Comparison of ENCODE assay signal across 17 cellular contexts in the genomic region with DNA sequence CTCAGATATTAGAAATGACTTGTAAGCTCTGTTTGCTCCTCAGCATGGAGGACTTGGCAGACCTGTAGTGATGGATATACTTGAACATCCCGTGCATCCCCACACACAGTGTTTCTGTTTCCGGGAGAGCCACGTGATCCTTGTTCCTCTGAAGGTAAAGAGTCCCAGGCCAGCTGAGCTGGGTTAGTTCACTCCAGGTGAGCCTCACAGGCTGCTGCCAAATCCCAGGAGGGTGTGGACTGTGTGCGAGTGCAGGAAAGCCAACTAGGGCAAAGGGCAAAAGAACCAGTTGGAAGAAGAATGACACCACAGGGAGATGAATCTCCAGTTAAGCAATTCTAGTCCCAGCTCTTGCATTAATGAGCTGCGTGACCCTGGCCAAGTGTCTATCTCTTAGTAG. TPM values are rescaled to one million over a fixed set of nuclear protein-coding genes. Genes with fewer than 3 reads are reported as not detected.
DNase-seq lines count a peak whose midpoint lies in the region; ATAC-seq and TF ChIP-seq lines count a peak whose summit lies in the region.
"Had no signal": no experiment of that assay in that cellular context is flagged by ENCODE, and none has a peak within 500 bp of the region (broad histone marks: within the 10 kb centered on the region; RNA-seq: fewer than 3 reads in every experiment).

No MANE protein-coding gene starts in this region.

- CTCF ChIA-PET in mammary epithelial cell (lab: Charles Lee; ENCODE audit: low non-redundant PET) = no interaction called here

- no peak overlapping the region for H3K9ac ChIP-seq in mammary epithelial cell (ENCODE audit: insufficient read depth, low read length)

- in situ Hi-C loops in mammary epithelial cell (cut with MboI; ENCODE audit: low sequenced_read_pairs in 2 of 2) = no loop called here

- dilution Hi-C loops in mammary epithelial cell (cut with HindIII; ENCODE audit: low sequenced_read_pairs) = no loop called here

- BruUV-seq in mammary epithelial cell (replicated peaks; lab: Mats Ljungman, UMichigan) = no TSS peak

- no peak overlapping the region for H3K4me2 ChIP-seq in mammary epithelial cell (ENCODE audit: insufficient read depth, low read depth, low read length)
- H3K4me2 ChIP-seq: smooth muscle cell had no signal

- H3K36me3 Mint-ChIP-seq in naive thymus-derived CD8-positive, alpha-beta T cell = no peaks in the 10 kb centered on the region
- H3K36me3 Mint-ChIP-seq: activated naive CD8-positive, alpha-beta T cell treated with anti-CD3 and anti-CD28 coated beads, Interleukin-2, amount 10 ng/mL, durations not matched to agents 7 days and 5 days; naive thymus-derived CD4-positive, alpha-beta T cell had no signal

- H3K27me3 ChIP-seq in mammary epithelial cell (ENCODE audit: insufficient read depth, low read length) = peaks cover 3% of the 10 kb centered on the region
- no peaks in the 10 kb centered on the region for H3K27me3 ChIP-seq in right lobe of liver
- H3K27me3 ChIP-seq: tibial nerve had no signal

- H3K4me3 Mint-ChIP-seq in naive thymus-derived CD8-positive, alpha-beta T cell = no peak overlapping the region
- H3K4me3 Mint-ChIP-seq: activated naive CD8-positive, alpha-beta T cell treated with anti-CD3 and anti-CD28 coated beads, Interleukin-2, amount 10 ng/mL, durations not matched to agents 7 days and 5 days; naive thymus-derived CD4-positive, alpha-beta T cell had no signal

- POLR2A ChIA-PET in naive thymus-derived CD8-positive, alpha-beta T cell (lab: Charles Lee) = no interaction called here

- H3K27me3 Mint-ChIP-seq in naive thymus-derived CD8-positive, alpha-beta T cell = peaks cover 13 to 45% (median 24%) of the 10 kb centered on the region in 5 donors

- ATAC-seq in Right ventricle myocardium superior (ENCODE audit: poor library complexity) = peak; percentile 93
- ATAC-seq in right lobe of liver = peak; percentile 98 to 99 (median 99)
- ATAC-seq in naive thymus-derived CD8-positive, alpha-beta T cell = no peak
- ATAC-seq: naive thymus-derived CD4-positive, alpha-beta T cell had no signal

- H3K4me3 ChIP-seq in mammary epithelial cell (replicated peaks in 1 of 3; ENCODE audit: insufficient read depth in 1 of 3, low read depth in 2 of 3, low read length in 3 of 3) = no peak overlapping the region
- no peak overlapping the region for H3K4me3 ChIP-seq in right lobe of liver
- H3K4me3 ChIP-seq: smooth muscle cell, tibial nerve had no signal

- H3K36me3 ChIP-seq in mammary epithelial cell (ENCODE audit: insufficient read depth, low read length) = no peaks in the 10 kb centered on the region
- no peaks in the 10 kb centered on the region for H3K36me3 ChIP-seq in right lobe of liver
- H3K36me3 ChIP-seq: tibial nerve had no signal

- H3K4me1 Mint-ChIP-seq in naive thymus-derived CD8-positive, alpha-beta T cell = no peaks in the 10 kb centered on the region
- H3K4me1 Mint-ChIP-seq: activated naive CD8-positive, alpha-beta T cell treated with anti-CD3 and anti-CD28 coated beads, Interleukin-2, amount 10 ng/mL, durations not matched to agents 7 days and 5 days had no signal

- 5% methylated on average over 5 of the region's 5 CpGs for WGBS in mammary epithelial cell (ENCODE audit: low coverage, missing lambda C conversion rate)
- WGBS in right lobe of liver (ENCODE audit: insufficient coverage, low coverage, low lambda C conversion rate, missing lambda C conversion rate) = 56% methylated on average over 4 of the region's 5 CpGs

- peak overlapping the region; percentile 9 for H2AFZ ChIP-seq in mammary epithelial cell (ENCODE audit: low read depth, low read length)

- H3K27ac Mint-ChIP-seq in naive thymus-derived CD8-positive, alpha-beta T cell = no peak overlapping the region
- H3K27ac Mint-ChIP-seq: activated naive CD8-positive, alpha-beta T cell treated with anti-CD3 and anti-CD28 coated beads, Interleukin-2, amount 10 ng/mL, durations not matched to agents 7 days and 5 days; naive thymus-derived CD4-positive, alpha-beta T cell had no signal

- H3K9me3 Mint-ChIP-seq in naive thymus-derived CD8-positive, alpha-beta T cell = no peaks in the 10 kb centered on the region
- H3K9me3 Mint-ChIP-seq: activated naive CD8-positive, alpha-beta T cell treated with anti-CD3 and anti-CD28 coated beads, Interleukin-2, amount 10 ng/mL, durations not matched to agents 7 days and 5 days; naive thymus-derived CD4-positive, alpha-beta T cell had no signal

- intact Hi-C loops in Right ventricle myocardium superior (cut with DNase I) = no loop called here
- intact Hi-C loops in cardiac septum (cut with DNase I) = no loop called here
- intact Hi-C loops in mammary epithelial cell (cut with micrococcal nuclease) = no loop called here
- intact Hi-C loops in right lobe of liver (cut with DNase I) = no loop called here

- no peaks in the 10 kb centered on the region for H4K20me1 ChIP-seq in mammary epithelial cell (ENCODE audit: insufficient read depth, low read length)

- no peaks in the 10 kb centered on the region for H3K79me2 ChIP-seq in mammary epithelial cell (ENCODE audit: insufficient read depth, low read length)

- DNase-seq in Right ventricle myocardium superior (peak; percentile 50), cardiac septum (ENCODE audit: low spot score) (no peak), mammary epithelial cell (peak; percentile 77), right lobe of liver (peak; percentile 80 to 93 (median 90)), NCI-H1092 (lab: John Stamatoyannopoulos, UW) (no peak), HK-2 (ENCODE audit: unreplicated experiment) (no peak), T-helper 9 cell (no peak)
- DNase-seq in naive thymus-derived CD8-positive, alpha-beta T cell = no peak
- DNase-seq: ACHN; activated CD8-positive, alpha-beta memory T cell treated with anti-CD3 and anti-CD28 coated beads, Interleukin-2, amount 50 U/mL, for 4 hours; activated naive CD8-positive, alpha-beta T cell treated with anti-CD3 and anti-CD28 coated beads, Interleukin-2, amount 10 ng/mL, durations not matched to agents 7 days and 5 days; GOT3; naive thymus-derived CD4-positive, alpha-beta T cell; NCI-H1092 treated with DMSO at 0.1 percent for 48 hours had no signal

- H3K27ac ChIP-seq in mammary epithelial cell (ENCODE audit: insufficient read depth, low read depth, low read length) = no peak overlapping the region
- no peak overlapping the region for H3K27ac ChIP-seq in right lobe of liver
- H3K27ac ChIP-seq: tibial nerve had no signal

- H3K4me1 ChIP-seq in mammary epithelial cell (ENCODE audit: insufficient read depth, low read length) (peaks cover 10% of the 10 kb centered on the region), right lobe of liver (peaks cover 0 to 10% (median 0%) of the 10 kb centered on the region in 4 donors)
- H3K4me1 ChIP-seq: tibial nerve had no signal

- TF ChIP-seq CTCF in mammary epithelial cell (conservative IDR thresholded peaks at IDR 0.05 in 1 of 2, IDR thresholded peaks at IDR 0.05 in 1 of 2; ENCODE audit: extremely low read depth in 1 of 2, insufficient read depth in 1 of 2, low read depth in 1 of 2, low read length in 2 of 2) = no peak
- TF ChIP-seq CTCF in right lobe of liver (IDR thresholded peaks at IDR 0.05) = no peak

- H3K9me3 ChIP-seq in mammary epithelial cell (replicated peaks; ENCODE audit: insufficient read depth, low read length) (no peaks in the 10 kb centered on the region), right lobe of liver (peaks cover 0 to 3% (median 0%) of the 10 kb centered on the region in 4 donors)
- H3K9me3 ChIP-seq: tibial nerve had no signal

- TF ChIP-seq POLR2A in right lobe of liver (IDR thresholded peaks at IDR 0.05) = no peak

RNA-seq across cellular contexts. Expression of a gene that starts 10.4 kb away (rescaled TPM):
- 59.4 TPM for total RNA-seq in Right ventricle myocardium superior
- 52.9 TPM for total RNA-seq in cardiac septum
- total RNA-seq in mammary epithelial cell = 100 to 1,000 TPM in 1 of 2 donors, 10 to 100 TPM in 1; 69.7 to 135 TPM
- 170 TPM for polyA plus RNA-seq in mammary epithelial cell
- polyA minus RNA-seq in mammary epithelial cell = 36.0 TPM
- 10 to 100 TPM; 30.9 to 58.9 (median 32.9) TPM for total RNA-seq in right lobe of liver
- 10 to 100 TPM; 46.4 to 48.6 TPM for total RNA-seq in naive thymus-derived CD8-positive, alpha-beta T cell
- 100 to 1,000 TPM; 145 to 176 (median 169) TPM for polyA plus RNA-seq in naive thymus-derived CD8-positive, alpha-beta T cell

RNA-seq across cellular contexts. Expression of a gene that starts 26.6 kb away (rescaled TPM):
- total RNA-seq in Right ventricle myocardium superior = 6.2 TPM
- 5.9 TPM for total RNA-seq in cardiac septum
- total RNA-seq in mammary epithelial cell = 10 to 100 TPM in 1 of 2 donors, 1 to 10 TPM in 1; 3.7 to 11.8 TPM
- polyA plus RNA-seq in mammary epithelial cell = 3.9 TPM
- polyA minus RNA-seq in mammary epithelial cell = 12.2 TPM
- 1 to 10 TPM; 2.5 to 5.9 (median 4.0) TPM for total RNA-seq in right lobe of liver
- 1 to 10 TPM; 1.7 to 2.4 TPM for total RNA-seq in naive thymus-derived CD8-positive, alpha-beta T cell
- polyA plus RNA-seq in naive thymus-derived CD8-positive, alpha-beta T cell = under 1 TPM; 0.20 to 0.77 (median 0.40) TPM

RNA-seq across cellular contexts. Expression of a gene that starts 47.9 kb away (rescaled TPM):
- total RNA-seq in Right ventricle myocardium superior = 1.6 TPM
- 0.27 TPM for total RNA-seq in cardiac septum
- under 1 TPM; 0.17 to 0.26 TPM for total RNA-seq in mammary epithelial cell
- polyA plus RNA-seq in mammary epithelial cell = 0.14 TPM
- not detected for polyA minus RNA-seq in mammary epithelial cell
- total RNA-seq in right lobe of liver = under 1 TPM; 0.10 to 0.74 (median 0.51) TPM
- total RNA-seq in naive thymus-derived CD8-positive, alpha-beta T cell = not detected
- not detected for polyA plus RNA-seq in naive thymus-derived CD8-positive, alpha-beta T cell
- total RNA-seq: activated naive CD8-positive, alpha-beta T cell treated with anti-CD3 and anti-CD28 coated beads, Interleukin-2, amount 10 ng/mL, durations not matched to agents 7 days and 5 days; naive thymus-derived CD4-positive, alpha-beta T cell; SK-MEL-5 had no signal
- polyA plus RNA-seq: naive thymus-derived CD4-positive, alpha-beta T cell; smooth muscle cell had no signal

Comparison
In these comparisons a context has a peak if more than half of its experiments do, and no peak if none do; other contexts are left out.
1. DNase-seq: peak in Right ventricle myocardium superior (single experiment), mammary epithelial cell (single experiment) and right lobe of liver (3 of 3); none in cardiac septum (single experiment), naive thymus-derived CD8-positive, alpha-beta T cell (0 of 10), NCI-H1092 (single experiment), HK-2 (single experiment) and T-helper 9 cell (single experiment).
2. ATAC-seq: peak in Right ventricle myocardium superior (single experiment) and right lobe of liver (4 of 4); none in naive thymus-derived CD8-positive, alpha-beta T cell (0 of 2).